7 cellular contexts compared by ENCODE assay signal in genomic region chr6:111559193-111560097, GRCh38. TPM values are rescaled to one million over a fixed set of nuclear protein-coding genes. Genes with fewer than 3 reads are reported as not detected.
A peak's percentile ranks its signal among the peaks of the same experiment; 100 is the strongest.
DNase-seq lines count a peak whose midpoint lies in the region; ATAC-seq and TF ChIP-seq lines count a peak whose summit lies in the region.

No MANE protein-coding gene starts in this region.

- peak; percentile 94 for DNase-seq in HFF-Myc (ENCODE audit: extremely low read depth, low read depth)
- no peak for DNase-seq in WTC11 (ENCODE audit: low spot score)
- peak; percentile 76 for DNase-seq in stromal cell of bone marrow (ENCODE audit: low read depth)
- DNase-seq in D341Med (ENCODE audit: low spot score), result no peak
- DNase-seq in HUDEP-2 (lab: John Stamatoyannopoulos, UW; ENCODE audit: unreplicated experiment in 76 of 76), result no peak

- no peak for ATAC-seq in WTC11
- ATAC-seq in HG03469 (IDR thresholded peaks at IDR 0.05; ENCODE audit: unreplicated experiment), result no peak

- TF ChIP-seq CTCF in HFF-Myc (IDR thresholded peaks at IDR 0.05; ENCODE audit: low read depth, low read length, missing control alignments) (no peak), WTC11 (IDR thresholded peaks at IDR 0.05) (no peak)

- H3K36me3 Mint-ChIP-seq in WTC11, result peaks cover 26% of the 10 kb centered on the region

- H3K27ac Mint-ChIP-seq in WTC11, result peak overlapping the region; percentile 3; the same call in 1 of the 2 replicates

- peak overlapping the region; percentile 27 for H3K27ac ChIP-seq in layer of hippocampus (ENCODE audit: low read depth, low read length)

- H3K4me3 Mint-ChIP-seq in WTC11, result no peak overlapping the region

- CTCF ChIA-PET in WTC11 (lab: Charles Lee), result no interaction called here

- H3K4me1 Mint-ChIP-seq in WTC11, result peaks cover 4% of the 10 kb centered on the region

- no peaks in the 10 kb centered on the region for H3K27me3 ChIP-seq in layer of hippocampus (ENCODE audit: control insufficient read depth, insufficient read depth, low read length)

- H3K9me3 Mint-ChIP-seq in WTC11, result no peaks in the 10 kb centered on the region

- no peak overlapping the region for H3K4me3 ChIP-seq in HFF-Myc (replicated peaks; ENCODE audit: low read depth, low read length)

- POLR2A ChIA-PET in WTC11 (lab: Charles Lee), result no interaction called here

- no peaks in the 10 kb centered on the region for H3K27me3 Mint-ChIP-seq in WTC11 (ENCODE audit: low read depth)

TF ChIP-seq in WTC11, 78 proteins besides CTCF, POLR2A, EP300 and RAD21:
- TF ChIP-seq, protein P1, sequence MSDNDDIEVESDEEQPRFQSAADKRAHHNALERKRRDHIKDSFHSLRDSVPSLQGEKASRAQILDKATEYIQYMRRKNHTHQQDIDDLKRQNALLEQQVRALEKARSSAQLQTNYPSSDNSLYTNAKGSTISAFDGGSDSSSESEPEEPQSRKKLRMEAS (CRISPR knock-in tag; IDR thresholded peaks at IDR 0.05), result no peak
- no peak for TF ChIP-seq AFF4 (CRISPR knock-in tag; IDR thresholded peaks at IDR 0.05; ENCODE audit: borderline replicate concordance)
- no peak for TF ChIP-seq ZNF416 (CRISPR knock-in tag; IDR thresholded peaks at IDR 0.05)
- no peak for TF ChIP-seq STAT6 (CRISPR knock-in tag; conservative IDR thresholded peaks at IDR 0.05; ENCODE audit: low read depth)

RNA-seq across cellular contexts. Expression of gene TRAF3IP2, which starts 46.2 kb away (rescaled TPM):
- 25.8 to 32.3 TPM (median 30.7 TPM) in 3 replicates for total RNA-seq in WTC11 (2021)

Comparison
In these comparisons a context has a peak if more than half of its experiments do, and no peak if none do; other contexts are left out.
1. DNase-seq: peak in HFF-Myc (single experiment) and stromal cell of bone marrow (single experiment); none in WTC11 (single experiment), D341Med (single experiment) and HUDEP-2 (0 of 76).